ENCODE assay signal across 8 cellular contexts in genomic region chr5:24633705-24634325, GRCh38.
A peak's percentile ranks its signal among the peaks of the same experiment; 100 is the strongest.
DNase-seq lines count a peak whose midpoint lies in the region; ATAC-seq and FAIRE-seq lines count a peak whose summit lies in the region.

No MANE protein-coding gene starts in this region.

- no peak for FAIRE-seq in urothelium cell line (lab: Jason Lieb, UNC)

- DNase-seq in AG20443 (ENCODE audit: low spot score), result peak; percentile 15
- DNase-seq in MV-4-11 (lab: John Stamatoyannopoulos, UW), result peak; percentile 16
- peak; percentile 39 for DNase-seq in SW480 (ENCODE audit: low spot score)
- peak; percentile 51 for DNase-seq in glomerular visceral epithelial cell (ENCODE audit: extremely low spot score)
- DNase-seq in urothelium cell line (ENCODE audit: low spot score), result peak; percentile 22
- DNase-seq in activated CD4-positive, CD25-positive, alpha-beta regulatory T cell treated with anti-CD3 and anti-CD28 coated beads, Interleukin-2, amount 50 U/mL, for 72 hours, result no peak

- ATAC-seq in GM18870 (IDR thresholded peaks at IDR 0.05; ENCODE audit: unreplicated experiment) (peak; percentile 57), GM19324 (IDR thresholded peaks at IDR 0.05; ENCODE audit: low FRiP score, unreplicated experiment) (no peak)
